ENCODE assay signal across 14 cellular contexts in genomic region chr17:1095093-1095852, GRCh38.
DNase-seq lines count a peak whose midpoint lies in the region; ATAC-seq and TF ChIP-seq lines count a peak whose summit lies in the region.
"Had no signal": no experiment of that assay in that cellular context is flagged by ENCODE, and none has a peak within 500 bp of the region (broad histone marks: within the 10 kb centered on the region; RNA-seq: fewer than 3 reads in every experiment).

No MANE protein-coding gene starts in this region.

- peaks cover 13% of the 10 kb centered on the region for H3K4me1 ChIP-seq in CD4-positive, CD25-positive, alpha-beta regulatory T cell (ENCODE audit: control insufficient read depth, insufficient read depth, low read length, poor library complexity, severe bottlenecking)
- peaks cover 65% of the 10 kb centered on the region for H3K4me1 ChIP-seq in left ventricle myocardium inferior

- ATAC-seq in CD4-positive, CD25-positive, alpha-beta regulatory T cell (ENCODE audit: low read depth in 2 of 2), result no peak
- ATAC-seq in sciatic nerve, result peak; percentile 33

- H3K36me3 Mint-ChIP-seq in CD4-positive, CD25-positive, alpha-beta regulatory T cell, result peaks cover 31% of the 10 kb centered on the region

- no peaks in the 10 kb centered on the region for H3K27me3 ChIP-seq in CD4-positive, CD25-positive, alpha-beta regulatory T cell (ENCODE audit: control insufficient read depth, insufficient read depth, low read length)
- H3K27me3 ChIP-seq in left ventricle myocardium inferior (ENCODE audit: low read depth), result no peaks in the 10 kb centered on the region
- H3K27me3 ChIP-seq: BLaER1 had no signal

- no peak for TF ChIP-seq CTCF in RWPE1 (conservative IDR thresholded peaks at IDR 0.05; ENCODE audit: low read depth)
- no peak for TF ChIP-seq CTCF in left ventricle myocardium inferior (IDR thresholded peaks at IDR 0.05; ENCODE audit: borderline replicate concordance)
- TF ChIP-seq CTCF in GM10266 (IDR thresholded peaks at IDR 0.05; ENCODE audit: control insufficient read depth, insufficient read depth, low read depth, missing control alignments), result no peak

- H3K4me1 Mint-ChIP-seq in CD4-positive, CD25-positive, alpha-beta regulatory T cell, result peaks cover 11 to 36% (median 20%) of the 10 kb centered on the region in 4 donors

- no peak for DNase-seq in CD4-positive, CD25-positive, alpha-beta regulatory T cell
- no peak for DNase-seq in RWPE1 (ENCODE audit: low spot score)
- DNase-seq in left ventricle myocardium inferior, result peak; percentile 49
- DNase-seq in sciatic nerve (ENCODE audit: low spot score), result no peak
- no peak for DNase-seq in activated CD8-positive, alpha-beta memory T cell treated with anti-CD3 and anti-CD28 coated beads, Interleukin-2, amount 50 U/mL, for 48 hours
- DNase-seq in central memory CD4-positive, alpha-beta T cell, result no peak
- no peak for DNase-seq in NCI-H1105 treated with DMSO at 0.1 percent for 48 hours (lab: John Stamatoyannopoulos, UW)
- DNase-seq in GM10266 (ENCODE audit: extremely low spot score), result no peak
- DNase-seq: activated CD4-positive, alpha-beta T cell treated with anti-CD3 and anti-CD28 coated beads, Interleukin-2, amount 50 U/mL, for 48 hours; activated naive CD4-positive, alpha-beta T cell treated with Interleukin-2 at 50 U/mL for 16 hours; IMR-90; NCI-H2081 treated with DMSO at 0.1 percent for 48 hours had no signal

- no peak overlapping the region for H3K27ac ChIP-seq in CD4-positive, CD25-positive, alpha-beta regulatory T cell (ENCODE audit: insufficient read depth, low read length, poor library complexity, severe bottlenecking)
- peak overlapping the region; percentile 63 for H3K27ac ChIP-seq in RWPE1
- H3K27ac ChIP-seq in left ventricle myocardium inferior (replicated peaks), result peak overlapping the region; percentile 90
- H3K27ac ChIP-seq: BLaER1 had no signal

- no peaks in the 10 kb centered on the region for H3K9me3 ChIP-seq in CD4-positive, CD25-positive, alpha-beta regulatory T cell (ENCODE audit: control insufficient read depth in 2 of 2, low read length in 2 of 2)
- H3K9me3 ChIP-seq in left ventricle myocardium inferior (replicated peaks), result no peaks in the 10 kb centered on the region
- H3K9me3 ChIP-seq: BLaER1 had no signal

- POLR2A ChIA-PET in RWPE1 (lab: Yijun Ruan, JAX; ENCODE audit: low non-redundant PET), result no interaction called here

- H3K4me3 ChIP-seq in CD4-positive, CD25-positive, alpha-beta regulatory T cell (ENCODE audit: low read depth, low read length), result no peak overlapping the region
- H3K4me3 ChIP-seq in left ventricle myocardium inferior, result no peak overlapping the region
- H3K4me3 ChIP-seq: BLaER1 had no signal

- H3K27me3 Mint-ChIP-seq in CD4-positive, CD25-positive, alpha-beta regulatory T cell, result no peaks in the 10 kb centered on the region
- H3K27me3 Mint-ChIP-seq: T-cell had no signal

- H3K27ac Mint-ChIP-seq in CD4-positive, CD25-positive, alpha-beta regulatory T cell, result peak overlapping the region in 2 of 3 donors; percentile 43 to 46

- H3K36me3 ChIP-seq in CD4-positive, CD25-positive, alpha-beta regulatory T cell (ENCODE audit: control insufficient read depth, insufficient read depth, low read length), result peaks cover 56% of the 10 kb centered on the region
- H3K36me3 ChIP-seq in left ventricle myocardium inferior, result peaks cover 57% of the 10 kb centered on the region

- CTCF ChIA-PET in RWPE1 (lab: Yijun Ruan, JAX), result no interaction called here

- H3K9me3 Mint-ChIP-seq in CD4-positive, CD25-positive, alpha-beta regulatory T cell, result no peaks in the 10 kb centered on the region
- H3K9me3 Mint-ChIP-seq: T-cell had no signal

- intact Hi-C loops in left ventricle myocardium inferior (cut with micrococcal nuclease), result no loop called here
- intact Hi-C loops in sciatic nerve (cut with DNase I), result no loop called here

- no peak overlapping the region for H3K4me3 Mint-ChIP-seq in CD4-positive, CD25-positive, alpha-beta regulatory T cell
